Comparison of ENCODE assay signal across 9 cellular contexts in the genomic region with DNA sequence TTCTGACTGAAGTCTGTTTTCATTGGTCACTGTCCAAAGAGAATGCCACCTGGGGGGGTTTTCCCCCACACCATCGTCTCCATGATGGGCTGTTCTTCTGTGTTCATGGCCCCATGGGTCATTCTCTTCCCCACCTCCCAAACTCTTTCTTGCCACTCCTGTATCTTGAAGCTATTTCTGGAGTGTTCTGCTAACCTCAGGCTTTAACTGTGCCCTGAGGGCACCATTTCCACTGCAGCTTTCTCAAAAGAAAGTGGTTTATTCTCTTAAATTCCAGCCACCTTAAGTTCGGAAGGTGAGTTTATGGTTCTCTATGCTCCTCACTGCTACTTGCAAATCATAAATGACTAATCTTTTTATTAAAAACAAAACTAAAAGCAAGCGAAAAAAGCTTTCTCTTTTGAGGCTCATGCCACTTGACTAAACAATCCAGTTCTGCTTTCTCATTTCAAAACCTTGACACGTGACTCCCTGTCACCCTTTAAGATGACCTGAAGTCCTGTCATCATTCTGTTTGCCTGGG. TPM values are rescaled to one million over a fixed set of nuclear protein-coding genes. Genes with fewer than 3 reads are reported as not detected.
DNase-seq lines count a peak whose midpoint lies in the region; ATAC-seq and TF ChIP-seq lines count a peak whose summit lies in the region.
"Had no signal": no experiment of that assay in that cellular context is flagged by ENCODE, and none has a peak within 500 bp of the region (broad histone marks: within the 10 kb centered on the region; RNA-seq: fewer than 3 reads in every experiment).

No MANE protein-coding gene starts in this region.

- intact Hi-C loops in Caco-2 (cut with micrococcal nuclease; ENCODE audit: unreplicated experiment): no loop called here

- POLR2A ChIA-PET in T-cell (lab: Charles Lee) (interaction anchor here in 1 of 2 donors (0.7 kb wide), 1 partner anchor 11 kb away, joined by 4 read pairs; no protein-coding TSS in a partner anchor), Caco-2 (lab: Charles Lee) (no interaction called here)

- H3K4me1 Mint-ChIP-seq in T-cell (peaks cover 18 to 28% (median 21%) of the 10 kb centered on the region in 3 donors), Caco-2 (ENCODE audit: low read depth, unreplicated experiment) (no peaks in the 10 kb centered on the region)
- H3K4me1 Mint-ChIP-seq in stimulated activated naive B cell treated with anti-CD40 and anti-IgM and Interleukin-4, amounts not matched to agents 10 μg/mL and 1 μg/mL and 100 μg/mL, for 72 hours: peaks cover 12 to 14% of the 10 kb centered on the region in 2 donors

- H3K9me3 Mint-ChIP-seq in T-cell (peaks cover 0 to 3% (median 0%) of the 10 kb centered on the region in 3 donors), Caco-2 (ENCODE audit: unreplicated experiment) (peaks cover 23% of the 10 kb centered on the region)
- no peaks in the 10 kb centered on the region for H3K9me3 Mint-ChIP-seq in stimulated activated naive B cell treated with anti-CD40 and anti-IgM and Interleukin-4, amounts not matched to agents 10 μg/mL and 1 μg/mL and 100 μg/mL, for 72 hours

- CTCF ChIA-PET in T-cell (lab: Charles Lee): interaction anchor here (0.7 to 1.4 kb wide), 3 partner anchors 16 to 669 kb away, joined by 3 to 7 read pairs (median 3); partner anchors contain the start of gene ANKRD26 (in 1 of the 2)
- CTCF ChIA-PET in Caco-2 (lab: Charles Lee): no interaction called here

- H3K4me1 ChIP-seq in Caco-2 (peaks cover 13% of the 10 kb centered on the region), HAP-1 (no peaks in the 10 kb centered on the region)

- no peak overlapping the region for H3K4me3 ChIP-seq in Caco-2 (ENCODE audit: low read depth, low read length)
- H3K4me3 ChIP-seq in HAP-1: no peak overlapping the region
- H3K4me3 ChIP-seq: thoracic aorta had no signal

- no TSS peak for BruUV-seq in Caco-2 (replicated peaks; lab: Mats Ljungman, UMichigan)

- in situ Hi-C loops in HAP-1 (cut with MboI; ENCODE audit: low sequenced_read_pairs): no loop called here

- DNase-seq in A172 (ENCODE audit: low spot score) (peak; percentile 10), T-cell (peak in 1 of 34 experiments; percentile 32), Caco-2 (no peak), SHP77 (lab: John Stamatoyannopoulos, UW) (no peak), HAP-1 (ENCODE audit: low spot score in 2 of 2) (no peak)
- peak; percentile 31 for DNase-seq in stimulated activated naive B cell treated with anti-CD40 and anti-IgM and Interleukin-4, amounts not matched to agents 10 μg/mL and 1 μg/mL and 100 μg/mL, for 72 hours

- H3K36me3 ChIP-seq in Caco-2 (ENCODE audit: control insufficient read depth, insufficient read depth, low read length) (no peaks in the 10 kb centered on the region), HAP-1 (replicated peaks) (no peaks in the 10 kb centered on the region)
- H3K36me3 ChIP-seq: thoracic aorta had no signal

- H3K27ac Mint-ChIP-seq in T-cell (peak overlapping the region; percentile 77 to 92), Caco-2 (ENCODE audit: unreplicated experiment) (no peak overlapping the region)
- H3K27ac Mint-ChIP-seq in stimulated activated naive B cell treated with anti-CD40 and anti-IgM and Interleukin-4, amounts not matched to agents 10 μg/mL and 1 μg/mL and 100 μg/mL, for 72 hours: peak overlapping the region; percentile 95

- H3K36me3 Mint-ChIP-seq in T-cell: no peaks in the 10 kb centered on the region
- no peaks in the 10 kb centered on the region for H3K36me3 Mint-ChIP-seq in stimulated activated naive B cell treated with anti-CD40 and anti-IgM and Interleukin-4, amounts not matched to agents 10 μg/mL and 1 μg/mL and 100 μg/mL, for 72 hours
- H3K36me3 Mint-ChIP-seq in Caco-2 (ENCODE audit: insufficient read depth, unreplicated experiment): no peaks in the 10 kb centered on the region

- ATAC-seq in GM18868 (IDR thresholded peaks at IDR 0.05; ENCODE audit: unreplicated experiment): peak; percentile 83
- ATAC-seq in HG02981 (IDR thresholded peaks at IDR 0.05; ENCODE audit: unreplicated experiment): peak; percentile 91
- ATAC-seq in T-cell (replicated peaks in 1 of 4): peak; percentile 58 to 69 (median 64)
- peak; percentile 96 to 97 for ATAC-seq in stimulated activated naive B cell treated with anti-CD40 and anti-IgM and Interleukin-4, amounts not matched to agents 10 μg/mL and 1 μg/mL and 100 μg/mL, for 72 hours (replicated peaks)

- H3K27me3 ChIP-seq in Caco-2 (replicated peaks; ENCODE audit: control insufficient read depth, insufficient read depth, low read length) (no peaks in the 10 kb centered on the region), HAP-1 (ENCODE audit: low read depth) (no peaks in the 10 kb centered on the region)

- H3K9me3 ChIP-seq in Caco-2 (peaks cover 9% of the 10 kb centered on the region; the same call in 1 of the 2 replicates), HAP-1 (no peaks in the 10 kb centered on the region)
- H3K9me3 ChIP-seq: thoracic aorta had no signal

- no peak for TF ChIP-seq CTCF in Caco-2 (IDR thresholded peaks at IDR 0.05; ENCODE audit: insufficient read depth in 1 of 2, low read depth in 1 of 2, low read length in 1 of 2, severe bottlenecking in 1 of 2, unreplicated experiment in 1 of 2)

- peak overlapping the region; percentile 37 to 50 (median 45) for H3K4me3 Mint-ChIP-seq in T-cell
- H3K4me3 Mint-ChIP-seq in stimulated activated naive B cell treated with anti-CD40 and anti-IgM and Interleukin-4, amounts not matched to agents 10 μg/mL and 1 μg/mL and 100 μg/mL, for 72 hours: peak overlapping the region; percentile 77 to 79
- no peak overlapping the region for H3K4me3 Mint-ChIP-seq in Caco-2 (ENCODE audit: unreplicated experiment)

- H3K27me3 Mint-ChIP-seq in T-cell (no peaks in the 10 kb centered on the region), Caco-2 (ENCODE audit: insufficient read depth, unreplicated experiment) (no peaks in the 10 kb centered on the region)
- no peaks in the 10 kb centered on the region for H3K27me3 Mint-ChIP-seq in stimulated activated naive B cell treated with anti-CD40 and anti-IgM and Interleukin-4, amounts not matched to agents 10 μg/mL and 1 μg/mL and 100 μg/mL, for 72 hours

RNA-seq across cellular contexts. Expression of gene APBB1IP, which starts 7.4 kb away (rescaled TPM):
- not detected in 2 replicates for total RNA-seq in A172 (2014; rRNA removed; shearing (Covaris generic))
- total RNA-seq in T-cell: 100 to 1,000 TPM in 1 of 5 donors, 10 to 100 TPM in 4; 86.5 to 102 (median 88.4) TPM
- total RNA-seq in Caco-2 (2022): 0.14 and 0.16 TPM in 2 replicates

Comparison
In these comparisons a context has a peak if more than half of its experiments do, and no peak if none do; other contexts are left out.
1. DNase-seq: peak in A172 (single experiment) and stimulated activated naive B cell treated with anti-CD40 and anti-IgM and Interleukin-4, amounts not matched to agents 10 μg/mL and 1 μg/mL and 100 μg/mL, for 72 hours (single experiment); none in Caco-2 (0 of 2), SHP77 (0 of 2) and HAP-1 (0 of 2).
2. RNA of gene APBB1IP, which starts 7.4 kb away (total RNA-seq): 86.5 to 102 TPM in T-cell; 0.14 to 0.16 TPM in Caco-2 and not detected in A172; every median in the first group is over 10 times any median in the second.
3. Peak in every context shown above with its lines, with median percentiles within 50 percentile points of each other: ATAC-seq.